Comparison of ENCODE assay signal across 8 cellular contexts in genomic region chr1:61743432-61743705, GRCh38. TPM values are rescaled to one million over a fixed set of nuclear protein-coding genes. Genes with fewer than 3 reads are reported as not detected.
DNase-seq lines count a peak whose midpoint lies in the region; ATAC-seq and TF ChIP-seq lines count a peak whose summit lies in the region.

No MANE protein-coding gene starts in this region.

- no peaks in the 10 kb centered on the region for H3K27me3 ChIP-seq in CD4-positive, alpha-beta memory T cell (ENCODE audit: insufficient read depth, low read length)

- POLR2A ChIA-PET in CD4-positive, alpha-beta memory T cell (lab: Charles Lee; ENCODE audit: partially characterized antibody), result interaction anchor here (0.8 to 2.4 kb wide), 2 partner anchors 18 to 39 kb away, joined by 3 to 16 read pairs; partner anchors contain the start of gene TM2D1

- H3K9me3 Mint-ChIP-seq in CD4-positive, alpha-beta memory T cell, result peaks cover 0 to 2% (median 0%) of the 10 kb centered on the region in 8 donors
- H3K9me3 Mint-ChIP-seq in progenitor cell of endocrine pancreas (ENCODE audit: low read depth), result no peaks in the 10 kb centered on the region

- H3K36me3 ChIP-seq in CD4-positive, alpha-beta memory T cell (ENCODE audit: insufficient read depth, low read length), result no peaks in the 10 kb centered on the region

- TF ChIP-seq CTCF in fibroblast of pulmonary artery (IDR thresholded peaks at IDR 0.05; ENCODE audit: low read length, missing control alignments), result no peak
- no peak for TF ChIP-seq CTCF in progenitor cell of endocrine pancreas (IDR thresholded peaks at IDR 0.05; ENCODE audit: unreplicated experiment)

- peak in 1 of 5 donors; percentile 7 for DNase-seq in CD4-positive, alpha-beta memory T cell
- no peak for DNase-seq in fibroblast of pulmonary artery (ENCODE audit: low read depth)
- no peak for DNase-seq in progenitor cell of endocrine pancreas (ENCODE audit: low spot score, unreplicated experiment)
- no peak for DNase-seq in EL
- DNase-seq in DMS53 treated with DMSO at 0.1 percent for 48 hours (lab: John Stamatoyannopoulos, UW; ENCODE audit: unreplicated experiment), result no peak
- no peak for DNase-seq in pons (ENCODE audit: low spot score)

- no peak overlapping the region for H3K4me3 ChIP-seq in CD4-positive, alpha-beta memory T cell (ENCODE audit: low read length in 2 of 2)
- H3K4me3 ChIP-seq in fibroblast of pulmonary artery (replicated peaks; ENCODE audit: low read depth, low read length), result peak overlapping the region; percentile 62

- H3K4me1 Mint-ChIP-seq in CD4-positive, alpha-beta memory T cell, result peaks cover 30 to 44% (median 35%) of the 10 kb centered on the region in 4 donors
- H3K4me1 Mint-ChIP-seq in progenitor cell of endocrine pancreas (ENCODE audit: low read depth), result peaks cover 32% of the 10 kb centered on the region

- ATAC-seq in SK-N-SH treated with all-trans-retinoic acid at 6 μM for 48 hours, result peak; percentile 6
- ATAC-seq in HG03439 (IDR thresholded peaks at IDR 0.05; ENCODE audit: unreplicated experiment), result no peak

- H3K36me3 Mint-ChIP-seq in CD4-positive, alpha-beta memory T cell, result peaks cover 4 to 9% of the 10 kb centered on the region in 2 donors
- H3K36me3 Mint-ChIP-seq in progenitor cell of endocrine pancreas (ENCODE audit: insufficient read depth), result peaks cover 9% of the 10 kb centered on the region

- no peaks in the 10 kb centered on the region for H3K9me3 ChIP-seq in CD4-positive, alpha-beta memory T cell (ENCODE audit: control insufficient read depth in 1 of 2, low read length in 2 of 2)

- CTCF ChIA-PET in CD4-positive, alpha-beta memory T cell (lab: Charles Lee; ENCODE audit: partially characterized antibody), result interaction anchor here (1.1 kb wide), 1 partner anchor 11 kb away, joined by 4 read pairs; no protein-coding TSS in a partner anchor

- no peaks in the 10 kb centered on the region for H3K27me3 Mint-ChIP-seq in CD4-positive, alpha-beta memory T cell
- no peaks in the 10 kb centered on the region for H3K27me3 Mint-ChIP-seq in progenitor cell of endocrine pancreas

- peak overlapping the region; percentile 62 to 88 (median 80) for H3K4me3 Mint-ChIP-seq in CD4-positive, alpha-beta memory T cell
- peak overlapping the region; percentile 79 for H3K4me3 Mint-ChIP-seq in progenitor cell of endocrine pancreas (ENCODE audit: low read depth)

- H3K27ac Mint-ChIP-seq in CD4-positive, alpha-beta memory T cell, result peak overlapping the region; percentile 49 to 91 (median 78)
- H3K27ac Mint-ChIP-seq in progenitor cell of endocrine pancreas, result peak overlapping the region; percentile 96

- peak overlapping the region; percentile 59 for H3K27ac ChIP-seq in CD4-positive, alpha-beta memory T cell (ENCODE audit: low read depth, low read length)

- intact Hi-C loops in CD4-positive, alpha-beta memory T cell (cut with micrococcal nuclease), result loop anchor here (2.0 kb wide), 1 partner anchor 39 kb away; no protein-coding TSS in a partner anchor

- H3K4me1 ChIP-seq in CD4-positive, alpha-beta memory T cell (ENCODE audit: insufficient read depth, low read length), result peaks cover 25% of the 10 kb centered on the region

TF ChIP-seq in SK-N-SH treated with all-trans-retinoic acid at 6 μM for 48 hours, 23 proteins besides CTCF, POLR2A, EP300 and RAD21:
- TF ChIP-seq PPARA (CRISPR knock-in tag; IDR thresholded peaks at IDR 0.05; ENCODE audit: borderline replicate concordance) (no peak), ZFP3 (CRISPR knock-in tag; IDR thresholded peaks at IDR 0.05) (no peak), GLIS3 (CRISPR knock-in tag; IDR thresholded peaks at IDR 0.05) (no peak), PATZ1 (CRISPR knock-in tag; IDR thresholded peaks at IDR 0.05; ENCODE audit: borderline replicate concordance) (no peak), ISL1 (CRISPR knock-in tag; IDR thresholded peaks at IDR 0.05) (no peak), RARB (CRISPR knock-in tag; IDR thresholded peaks at IDR 0.05) (no peak), ZNF70 (CRISPR knock-in tag; IDR thresholded peaks at IDR 0.05) (no peak), SNAI2 (CRISPR knock-in tag; IDR thresholded peaks at IDR 0.05) (no peak), TOX (CRISPR knock-in tag; IDR thresholded peaks at IDR 0.05; ENCODE audit: borderline replicate concordance) (no peak), TCF4 (CRISPR knock-in tag; IDR thresholded peaks at IDR 0.05; ENCODE audit: borderline replicate concordance) (no peak), BACH2 (CRISPR knock-in tag; IDR thresholded peaks at IDR 0.05; ENCODE audit: borderline replicate concordance) (no peak), TSHZ2 (CRISPR knock-in tag; IDR thresholded peaks at IDR 0.05) (no peak), CSDC2 (CRISPR knock-in tag; IDR thresholded peaks at IDR 0.05) (no peak), OSR1 (CRISPR knock-in tag; IDR thresholded peaks at IDR 0.05) (no peak), ZFP30 (CRISPR knock-in tag; IDR thresholded peaks at IDR 0.05) (no peak), ZNF565 (CRISPR knock-in tag; conservative IDR thresholded peaks at IDR 0.05; ENCODE audit: low read depth) (no peak), CREB5 (CRISPR knock-in tag; IDR thresholded peaks at IDR 0.05; ENCODE audit: low read depth) (no peak), ZC3H10 (CRISPR knock-in tag; IDR thresholded peaks at IDR 0.05) (no peak), POU6F1 (CRISPR knock-in tag; IDR thresholded peaks at IDR 0.05; ENCODE audit: borderline replicate concordance, low read depth) (no peak)

RNA-seq across cellular contexts. Expression of gene PATJ, which starts 1.1 kb away (rescaled TPM):
- total RNA-seq in CD4-positive, alpha-beta memory T cell, result 10 to 100 TPM; 38.9 to 49.0 TPM
- 10 to 100 TPM; 10.1 to 37.1 TPM for polyA plus RNA-seq in CD4-positive, alpha-beta memory T cell
- total RNA-seq in progenitor cell of endocrine pancreas, result 122 and 126 TPM in 2 replicates

RNA-seq across cellular contexts. Expression of gene TM2D1, which starts 18.4 kb away (rescaled TPM):
- total RNA-seq in CD4-positive, alpha-beta memory T cell, result 10 to 100 TPM; 50.7 to 55.1 TPM
- polyA plus RNA-seq in CD4-positive, alpha-beta memory T cell, result 10 to 100 TPM; 33.3 to 38.8 TPM
- total RNA-seq in progenitor cell of endocrine pancreas, result 36.7 and 37.7 TPM in 2 replicates
